Comparison of ENCODE assay signal across 26 cellular contexts in genomic region chr12:26725517-26725916, GRCh38.
"Had no signal": no experiment of that assay in that cellular context is flagged by ENCODE, and none has a peak within 500 bp of the region (broad histone marks: within the 10 kb centered on the region; RNA-seq: fewer than 3 reads in every experiment).

No MANE protein-coding gene starts in this region.

- H3K4me3 ChIP-seq: adrenal gland, body of pancreas, gastrocnemius medialis, smooth muscle cell, tibial nerve had no signal

- H3K9me3 Mint-ChIP-seq: activated naive CD4-positive, alpha-beta T cell treated with anti-CD3 and anti-CD28 coated beads for 36 hours; memory B cell; natural killer cell treated with Interleukin-12 subunit alpha and Interleukin-12 subunit beta and Interleukin-15 and Interleukin-18, amount 100 ng/mL, for 72 hours; stimulated activated memory B cell treated with anti-CD40 and anti-IgM and Interleukin-4, amounts not matched to agents 10 μg/mL and 1 μg/mL and 100 μg/mL, for 72 hours; T-helper 1 cell treated with Interleukin-12 subunit alpha and Interleukin-12 subunit beta and Interleukin-4 antibody, amounts not matched to agents 30 μg/mL and 1 μg/mL, for 36 hours had no signal

- H3K27ac Mint-ChIP-seq: activated CD8-positive, alpha-beta memory T cell treated with anti-CD3 and anti-CD28 coated beads, Interleukin-2, amount 10 ng/mL, durations not matched to agents 7 days and 5 days; activated CD8-positive, alpha-beta T cell treated with anti-CD3 and anti-CD28 coated beads, Interleukin-2, amount 10 ng/mL, durations not matched to agents 7 days and 5 days; activated naive CD4-positive, alpha-beta T cell treated with anti-CD3 and anti-CD28 coated beads for 36 hours; activated naive CD8-positive, alpha-beta T cell treated with anti-CD3 and anti-CD28 coated beads for 36 hours; memory B cell; natural killer cell treated with Interleukin-12 subunit alpha and Interleukin-12 subunit beta and Interleukin-15 and Interleukin-18, amount 100 ng/mL, for 72 hours; progenitor cell of endocrine pancreas; stimulated activated memory B cell treated with anti-CD40 and anti-IgM and Interleukin-4, amounts not matched to agents 10 μg/mL and 1 μg/mL and 100 μg/mL, for 72 hours; T-helper 1 cell treated with Interleukin-12 subunit alpha and Interleukin-12 subunit beta and Interleukin-4 antibody, amounts not matched to agents 30 μg/mL and 1 μg/mL, for 36 hours had no signal

- H3K4me3 Mint-ChIP-seq: activated CD8-positive, alpha-beta memory T cell treated with anti-CD3 and anti-CD28 coated beads, Interleukin-2, amount 10 ng/mL, durations not matched to agents 7 days and 5 days; activated CD8-positive, alpha-beta T cell treated with anti-CD3 and anti-CD28 coated beads, Interleukin-2, amount 10 ng/mL, durations not matched to agents 7 days and 5 days; activated naive CD4-positive, alpha-beta T cell treated with anti-CD3 and anti-CD28 coated beads for 36 hours; activated naive CD8-positive, alpha-beta T cell treated with anti-CD3 and anti-CD28 coated beads for 36 hours; memory B cell; natural killer cell treated with Interleukin-12 subunit alpha and Interleukin-12 subunit beta and Interleukin-15 and Interleukin-18, amount 100 ng/mL, for 72 hours; stimulated activated memory B cell treated with anti-CD40 and anti-IgM and Interleukin-4, amounts not matched to agents 10 μg/mL and 1 μg/mL and 100 μg/mL, for 72 hours; T-helper 1 cell treated with Interleukin-12 subunit alpha and Interleukin-12 subunit beta and Interleukin-4 antibody, amounts not matched to agents 30 μg/mL and 1 μg/mL, for 36 hours had no signal

- DNase-seq: activated CD4-positive, CD25-positive, alpha-beta regulatory T cell treated with anti-CD3 and anti-CD28 coated beads, Interleukin-2, amount 50 U/mL, for 72 hours; activated CD8-positive, alpha-beta memory T cell treated with anti-CD3 and anti-CD28 coated beads, Interleukin-2, amount 10 ng/mL, durations not matched to agents 7 days and 5 days; activated CD8-positive, alpha-beta T cell treated with anti-CD3 and anti-CD28 coated beads, Interleukin-2, amount 10 ng/mL, durations not matched to agents 7 days and 5 days; activated naive CD4-positive, alpha-beta T cell treated with anti-CD3 and anti-CD28 coated beads for 36 hours; activated naive CD8-positive, alpha-beta T cell treated with anti-CD3 and anti-CD28 coated beads for 36 hours; activated T-cell treated with anti-CD3 and anti-CD28 coated beads, Interleukin-2, amount 50 U/mL, for 48 hours; adrenal gland; aorta; body of pancreas; dermis blood vessel endothelial cell; effector CD4-positive, alpha-beta T cell; gastrocnemius medialis; glutamatergic neuron; islet precursor cell; left colon; stimulated activated CD4-positive, alpha-beta T cell treated with anti-CD3 and anti-CD28 coated beads, Interleukin-1b, Interleukin-23, amount 100 ng/mL, for 48 hours; stimulated activated CD4-positive, alpha-beta T cell treated with anti-CD3 and anti-CD28 coated beads, Interleukin-4, amount 100 ng/mL, for 4 hours; stimulated activated CD8-positive, alpha-beta memory T cell treated with anti-CD3 and anti-CD28 coated beads, Interleukin-4, amount 100 ng/mL, for 48 hours; SW 1271 had no signal

- ATAC-seq: activated CD8-positive, alpha-beta memory T cell treated with anti-CD3 and anti-CD28 coated beads, Interleukin-2, amount 10 ng/mL, durations not matched to agents 7 days and 5 days; activated CD8-positive, alpha-beta T cell treated with anti-CD3 and anti-CD28 coated beads, Interleukin-2, amount 10 ng/mL, durations not matched to agents 7 days and 5 days; body of pancreas; gastrocnemius medialis; left colon; natural killer cell treated with Interleukin-12 subunit alpha and Interleukin-12 subunit beta and Interleukin-15 and Interleukin-18, amount 100 ng/mL, for 72 hours; stimulated activated memory B cell treated with anti-CD40 and anti-IgM and Interleukin-4, amounts not matched to agents 10 μg/mL and 1 μg/mL and 100 μg/mL, for 72 hours had no signal

- H3K27me3 Mint-ChIP-seq: activated CD8-positive, alpha-beta memory T cell treated with anti-CD3 and anti-CD28 coated beads, Interleukin-2, amount 10 ng/mL, durations not matched to agents 7 days and 5 days; activated naive CD8-positive, alpha-beta T cell treated with anti-CD3 and anti-CD28 coated beads for 36 hours; memory B cell; natural killer cell treated with Interleukin-12 subunit alpha and Interleukin-12 subunit beta and Interleukin-15 and Interleukin-18, amount 100 ng/mL, for 72 hours; progenitor cell of endocrine pancreas; stimulated activated memory B cell treated with anti-CD40 and anti-IgM and Interleukin-4, amounts not matched to agents 10 μg/mL and 1 μg/mL and 100 μg/mL, for 72 hours had no signal

- H3K27ac ChIP-seq: adrenal gland, body of pancreas, gastrocnemius medialis, tibial nerve had no signal

- H3K9me3 ChIP-seq: adrenal gland, body of pancreas, gastrocnemius medialis, tibial nerve had no signal

- H3K27me3 ChIP-seq: adrenal gland, body of pancreas, gastrocnemius medialis, tibial nerve had no signal

- H3K4me2 ChIP-seq: smooth muscle cell had no signal

- H3K36me3 ChIP-seq: adrenal gland, gastrocnemius medialis, tibial nerve had no signal
